In genomic region chr6:128574413-128574812, GRCh38 we compare ENCODE assay signal across 1 cellular context.
TF ChIP-seq lines count a peak whose summit lies in the region.

No MANE protein-coding gene starts in this region.

TF ChIP-seq in GM12878, 131 proteins besides CTCF, POLR2A, EP300 and RAD21 (continued from another document):
- TF ChIP-seq, protein P1, sequence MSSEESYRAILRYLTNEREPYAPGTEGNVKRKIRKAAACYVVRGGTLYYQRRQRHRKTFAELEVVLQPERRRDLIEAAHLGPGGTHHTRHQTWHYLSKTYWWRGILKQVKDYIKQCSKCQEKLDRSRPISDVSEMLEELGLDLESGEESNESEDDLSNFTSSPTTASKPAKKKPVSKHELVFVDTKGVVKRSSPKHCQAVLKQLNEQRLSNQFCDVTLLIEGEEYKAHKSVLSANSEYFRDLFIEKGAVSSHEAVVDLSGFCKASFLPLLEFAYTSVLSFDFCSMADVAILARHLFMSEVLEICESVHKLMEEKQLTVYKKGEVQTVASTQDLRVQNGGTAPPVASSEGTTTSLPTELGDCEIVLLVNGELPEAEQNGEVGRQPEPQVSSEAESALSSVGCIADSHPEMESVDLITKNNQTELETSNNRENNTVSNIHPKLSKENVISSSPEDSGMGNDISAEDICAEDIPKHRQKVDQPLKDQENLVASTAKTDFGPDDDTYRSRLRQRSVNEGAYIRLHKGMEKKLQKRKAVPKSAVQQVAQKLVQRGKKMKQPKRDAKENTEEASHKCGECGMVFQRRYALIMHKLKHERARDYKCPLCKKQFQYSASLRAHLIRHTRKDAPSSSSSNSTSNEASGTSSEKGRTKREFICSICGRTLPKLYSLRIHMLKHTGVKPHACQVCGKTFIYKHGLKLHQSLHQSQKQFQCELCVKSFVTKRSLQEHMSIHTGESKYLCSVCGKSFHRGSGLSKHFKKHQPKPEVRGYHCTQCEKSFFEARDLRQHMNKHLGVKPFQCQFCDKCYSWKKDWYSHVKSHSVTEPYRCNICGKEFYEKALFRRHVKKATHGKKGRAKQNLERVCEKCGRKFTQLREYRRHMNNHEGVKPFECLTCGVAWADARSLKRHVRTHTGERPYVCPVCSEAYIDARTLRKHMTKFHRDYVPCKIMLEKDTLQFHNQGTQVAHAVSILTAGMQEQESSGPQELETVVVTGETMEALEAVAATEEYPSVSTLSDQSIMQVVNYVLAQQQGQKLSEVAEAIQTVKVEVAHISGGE (CRISPR knock-in tag; IDR thresholded peaks at IDR 0.05), result no peak
